ENCODE assay signal across 9 cellular contexts in the genomic region with DNA sequence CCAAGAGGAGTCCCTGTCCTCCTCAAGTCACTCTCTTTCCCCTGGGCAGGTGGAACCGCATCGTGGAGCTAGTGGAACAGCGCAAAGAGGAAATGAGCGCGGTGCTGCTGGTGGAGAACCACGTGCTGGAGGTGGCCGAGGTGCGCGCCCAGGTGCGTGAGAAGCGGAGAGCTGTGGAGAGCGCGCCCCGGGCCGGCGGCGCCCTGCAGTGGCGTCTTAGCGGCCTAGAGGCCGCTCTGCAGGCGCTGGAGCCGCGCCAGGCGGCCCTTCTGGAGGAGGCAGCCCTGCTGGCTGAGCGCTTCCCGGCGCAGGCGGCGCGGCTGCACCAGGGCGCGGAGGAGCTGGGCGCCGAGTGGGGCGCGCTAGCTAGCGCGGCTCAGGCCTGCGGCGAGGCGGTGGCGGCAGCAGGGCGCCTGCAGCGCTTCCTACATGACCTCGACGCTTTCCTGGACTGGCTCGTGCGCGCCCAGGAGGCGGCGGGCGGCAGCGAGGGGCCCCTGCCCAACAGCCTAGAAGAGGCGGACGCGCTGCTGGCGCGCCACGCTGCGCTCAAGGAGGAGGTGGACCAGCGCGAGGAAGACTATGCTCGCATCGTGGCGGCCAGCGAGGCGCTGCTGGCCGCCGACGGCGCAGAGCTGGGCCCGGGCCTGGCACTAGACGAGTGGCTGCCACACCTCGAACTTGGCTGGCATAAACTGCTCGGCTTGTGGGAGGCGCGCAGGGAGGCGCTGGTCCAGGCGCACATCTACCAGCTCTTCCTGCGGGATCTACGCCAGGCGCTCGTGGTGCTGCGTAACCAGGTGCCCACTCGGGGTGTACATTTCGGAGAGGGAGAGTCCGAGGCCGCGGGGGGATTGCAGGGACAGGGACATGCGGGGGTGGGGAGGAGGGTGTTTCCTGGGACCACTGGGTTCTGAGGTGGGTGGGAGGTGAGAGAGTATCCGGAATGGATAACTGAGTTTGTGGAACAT.
DNase-seq lines count a peak whose midpoint lies in the region; ATAC-seq and TF ChIP-seq lines count a peak whose summit lies in the region.
"Had no signal": no experiment of that assay in that cellular context is flagged by ENCODE, and none has a peak within 500 bp of the region (broad histone marks: within the 10 kb centered on the region; RNA-seq: fewer than 3 reads in every experiment).

No MANE protein-coding gene starts in this region.

- ATAC-seq in GM18868 (IDR thresholded peaks at IDR 0.05; ENCODE audit: unreplicated experiment) (no peak), HG02973 (IDR thresholded peaks at IDR 0.05; ENCODE audit: unreplicated experiment) (no peak)

- peak; percentile 33 for DNase-seq in AG10803 (ENCODE audit: low read depth)
- peak; percentile 23 for DNase-seq in HCEC 1CT
- peak; percentile 29 for DNase-seq in amniotic epithelial cell (ENCODE audit: low read depth)
- peak; percentile 43 for DNase-seq in kidney tubule cell (ENCODE audit: low spot score)
- DNase-seq in effector CD8-positive, alpha-beta T cell (lab: John Stamatoyannopoulos, UW): no peak
- DNase-seq in LoVo (ENCODE audit: low spot score): no peak
- DNase-seq: naive B cell had no signal

- TF ChIP-seq CTCF in AG10803 (conservative IDR thresholded peaks at IDR 0.05; ENCODE audit: low read length): no peak

- H3K4me3 ChIP-seq in AG10803 (ENCODE audit: low read length): no peak overlapping the region

Comparison
In these comparisons a context has a peak if more than half of its experiments do, and no peak if none do; other contexts are left out.
1. DNase-seq: peak in AG10803 (single experiment), HCEC 1CT (single experiment), amniotic epithelial cell (single experiment) and kidney tubule cell (single experiment); none in effector CD8-positive, alpha-beta T cell (single experiment) and LoVo (single experiment).